Comparison of ENCODE assay signal across 16 cellular contexts in the genomic region with DNA sequence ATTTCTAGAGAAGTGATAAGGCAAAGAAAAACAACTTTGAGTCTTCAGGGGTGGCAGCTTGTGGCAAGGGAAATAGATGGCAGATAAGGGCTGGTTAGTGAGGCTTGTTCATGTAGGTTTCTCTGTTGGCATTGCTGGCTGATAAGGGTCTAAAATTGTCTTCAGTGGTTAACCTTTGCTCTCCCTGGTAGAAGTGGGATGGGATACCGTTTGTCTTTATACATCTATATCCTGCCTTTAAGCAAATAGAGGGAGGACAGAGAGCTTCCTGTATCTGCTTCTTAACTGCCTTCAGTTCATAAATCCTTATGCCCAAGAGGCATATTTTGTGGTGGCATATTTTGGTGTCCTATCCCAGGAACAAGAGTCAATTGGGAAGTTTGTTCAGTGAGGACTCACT. TPM values are rescaled to one million over a fixed set of nuclear protein-coding genes. Genes with fewer than 3 reads are reported as not detected.
DNase-seq lines count a peak whose midpoint lies in the region; ATAC-seq and TF ChIP-seq lines count a peak whose summit lies in the region.
"Had no signal": no experiment of that assay in that cellular context is flagged by ENCODE, and none has a peak within 500 bp of the region (broad histone marks: within the 10 kb centered on the region; RNA-seq: fewer than 3 reads in every experiment).

No MANE protein-coding gene starts in this region.

- POLR2A ChIA-PET in activated naive CD8-positive, alpha-beta T cell treated with anti-CD3 and anti-CD28 coated beads, Interleukin-2, amount 10 ng/mL, durations not matched to agents 7 days and 5 days (lab: Charles Lee): no interaction called here

- no peak for TF ChIP-seq EP300 in transverse colon (IDR thresholded peaks at IDR 0.05; ENCODE audit: low read depth)

- H3K4me1 ChIP-seq in RWPE2 (ENCODE audit: insufficient read depth, poor library complexity, severe bottlenecking): peaks cover 13% of the 10 kb centered on the region
- H3K4me1 ChIP-seq in transverse colon: peaks cover 5 to 52% (median 29%) of the 10 kb centered on the region in 4 donors

- H3K4me3 ChIP-seq in RWPE2 (ENCODE audit: severe bottlenecking) (no peak overlapping the region), coronary artery (no peak overlapping the region), transverse colon (no peak overlapping the region)
- H3K4me3 ChIP-seq: K562 had no signal

- intact Hi-C loops in transverse colon (cut with DNase I; ENCODE audit: low total_unique reads): no loop called here

- H3K36me3 ChIP-seq in RWPE2 (ENCODE audit: low read depth) (peaks cover 55% of the 10 kb centered on the region), transverse colon (peaks cover 0 to 7% (median 2%) of the 10 kb centered on the region in 4 donors)

- H3K9me3 ChIP-seq in RWPE2 (ENCODE audit: severe bottlenecking) (no peaks in the 10 kb centered on the region), transverse colon (no peaks in the 10 kb centered on the region)

- H3K27ac ChIP-seq in RWPE2 (ENCODE audit: poor library complexity, severe bottlenecking): peak overlapping the region; percentile 7
- H3K27ac ChIP-seq in coronary artery: peak overlapping the region; percentile 57 to 95
- H3K27ac ChIP-seq in transverse colon: peak overlapping the region in 3 of 4 donors; percentile 2 to 46 (median 21)

- no peak for TF ChIP-seq POLR2A in transverse colon (IDR thresholded peaks at IDR 0.05)

- no peak overlapping the region for H3K4me3 Mint-ChIP-seq in activated naive CD8-positive, alpha-beta T cell treated with anti-CD3 and anti-CD28 coated beads, Interleukin-2, amount 10 ng/mL, durations not matched to agents 7 days and 5 days
- no peak overlapping the region for H3K4me3 Mint-ChIP-seq in activated naive CD8-positive, alpha-beta T cell treated with anti-CD3 and anti-CD28 coated beads for 36 hours
- H3K4me3 Mint-ChIP-seq: B cell; stimulated activated memory B cell treated with anti-CD40 and anti-IgM and Interleukin-4, amounts not matched to agents 10 μg/mL and 1 μg/mL and 100 μg/mL, for 72 hours had no signal

- no peaks in the 10 kb centered on the region for H3K36me3 Mint-ChIP-seq in activated naive CD8-positive, alpha-beta T cell treated with anti-CD3 and anti-CD28 coated beads, Interleukin-2, amount 10 ng/mL, durations not matched to agents 7 days and 5 days
- H3K36me3 Mint-ChIP-seq in activated naive CD8-positive, alpha-beta T cell treated with anti-CD3 and anti-CD28 coated beads for 36 hours: no peaks in the 10 kb centered on the region
- H3K36me3 Mint-ChIP-seq: stimulated activated memory B cell treated with anti-CD40 and anti-IgM and Interleukin-4, amounts not matched to agents 10 μg/mL and 1 μg/mL and 100 μg/mL, for 72 hours had no signal

- H3K27me3 ChIP-seq in RWPE2 (ENCODE audit: insufficient read depth, poor library complexity, severe bottlenecking) (no peaks in the 10 kb centered on the region), transverse colon (no peaks in the 10 kb centered on the region)

- no peak for DNase-seq in activated naive CD8-positive, alpha-beta T cell treated with anti-CD3 and anti-CD28 coated beads, Interleukin-2, amount 10 ng/mL, durations not matched to agents 7 days and 5 days
- no peak for DNase-seq in activated naive CD8-positive, alpha-beta T cell treated with anti-CD3 and anti-CD28 coated beads for 36 hours
- DNase-seq in RWPE2 (ENCODE audit: low spot score): no peak
- no peak for DNase-seq in coronary artery (ENCODE audit: low spot score)
- no peak for DNase-seq in transverse colon
- DNase-seq in NCI-H1105 treated with DMSO at 0.1 percent for 48 hours (lab: John Stamatoyannopoulos, UW): no peak
- DNase-seq: erythroblast, HCEC 1CT, naive B cell, NCI-H2227 treated with DMSO at 0.1 percent for 48 hours, SW 1271 had no signal

- WGBS in transverse colon (ENCODE audit: low coverage in 1 of 2), 2 donors: 0 to 39% methylated on average over 1 of the region's 1 CpG

- in situ Hi-C loops in transverse colon (cut with MboI; ENCODE audit: low pct_ligation_motif_present in 1 of 4, low pct_unique_long_range_greater_than_20kb in 1 of 4, low sequenced_read_pairs in 3 of 4): no loop called here

- ATAC-seq in activated naive CD8-positive, alpha-beta T cell treated with anti-CD3 and anti-CD28 coated beads, Interleukin-2, amount 10 ng/mL, durations not matched to agents 7 days and 5 days (ENCODE audit: low read depth): peak; percentile 32
- ATAC-seq in RWPE2 (ENCODE audit: low read depth) (no peak), GM19463 (IDR thresholded peaks at IDR 0.05; ENCODE audit: unreplicated experiment) (no peak), HG02763 (IDR thresholded peaks at IDR 0.05; ENCODE audit: unreplicated experiment) (no peak)

- peaks cover 29% of the 10 kb centered on the region for H3K4me1 Mint-ChIP-seq in activated naive CD8-positive, alpha-beta T cell treated with anti-CD3 and anti-CD28 coated beads, Interleukin-2, amount 10 ng/mL, durations not matched to agents 7 days and 5 days
- H3K4me1 Mint-ChIP-seq in activated naive CD8-positive, alpha-beta T cell treated with anti-CD3 and anti-CD28 coated beads for 36 hours: peaks cover 22% of the 10 kb centered on the region

- H3K27me3 Mint-ChIP-seq in activated naive CD8-positive, alpha-beta T cell treated with anti-CD3 and anti-CD28 coated beads, Interleukin-2, amount 10 ng/mL, durations not matched to agents 7 days and 5 days: no peaks in the 10 kb centered on the region
- no peaks in the 10 kb centered on the region for H3K27me3 Mint-ChIP-seq in activated naive CD8-positive, alpha-beta T cell treated with anti-CD3 and anti-CD28 coated beads for 36 hours
- H3K27me3 Mint-ChIP-seq: B cell; naive B cell; stimulated activated memory B cell treated with anti-CD40 and anti-IgM and Interleukin-4, amounts not matched to agents 10 μg/mL and 1 μg/mL and 100 μg/mL, for 72 hours had no signal

- H3K9me3 Mint-ChIP-seq in activated naive CD8-positive, alpha-beta T cell treated with anti-CD3 and anti-CD28 coated beads, Interleukin-2, amount 10 ng/mL, durations not matched to agents 7 days and 5 days: no peaks in the 10 kb centered on the region
- H3K9me3 Mint-ChIP-seq in activated naive CD8-positive, alpha-beta T cell treated with anti-CD3 and anti-CD28 coated beads for 36 hours: no peaks in the 10 kb centered on the region
- H3K9me3 Mint-ChIP-seq: stimulated activated memory B cell treated with anti-CD40 and anti-IgM and Interleukin-4, amounts not matched to agents 10 μg/mL and 1 μg/mL and 100 μg/mL, for 72 hours had no signal

- TF ChIP-seq CTCF in RWPE2 (IDR thresholded peaks at IDR 0.05; ENCODE audit: poor library complexity, severe bottlenecking) (no peak), coronary artery (IDR thresholded peaks at IDR 0.05) (no peak), transverse colon (IDR thresholded peaks at IDR 0.05) (no peak)

- H3K27ac Mint-ChIP-seq in activated naive CD8-positive, alpha-beta T cell treated with anti-CD3 and anti-CD28 coated beads, Interleukin-2, amount 10 ng/mL, durations not matched to agents 7 days and 5 days: no peak overlapping the region
- H3K27ac Mint-ChIP-seq in activated naive CD8-positive, alpha-beta T cell treated with anti-CD3 and anti-CD28 coated beads for 36 hours: no peak overlapping the region
- H3K27ac Mint-ChIP-seq: B cell; stimulated activated memory B cell treated with anti-CD40 and anti-IgM and Interleukin-4, amounts not matched to agents 10 μg/mL and 1 μg/mL and 100 μg/mL, for 72 hours had no signal

RNA-seq across cellular contexts. Expression of a gene that starts 57.1 kb away (rescaled TPM):
- 10 to 100 TPM; 13.3 to 14.5 TPM for total RNA-seq in activated naive CD8-positive, alpha-beta T cell treated with anti-CD3 and anti-CD28 coated beads, Interleukin-2, amount 10 ng/mL, durations not matched to agents 7 days and 5 days
- 1 to 10 TPM; 8.5 to 9.8 TPM for total RNA-seq in activated naive CD8-positive, alpha-beta T cell treated with anti-CD3 and anti-CD28 coated beads for 36 hours
- total RNA-seq in transverse colon: 10 to 100 TPM in 2 of 4 donors, 1 to 10 TPM in 1, under 1 TPM in 1; 0.80 to 16.4 (median 10.4) TPM

Comparison
In these comparisons a context has a peak if more than half of its experiments do, and no peak if none do; other contexts are left out.
1. H3K27ac ChIP-seq: peak in every context shown above with its lines; median percentile 76 in coronary artery; 21 in transverse colon; 7 in RWPE2.